Comparison of ENCODE assay signal across 18 cellular contexts in genomic region chr5:51227963-51228515, GRCh38.
"Had no signal": no experiment of that assay in that cellular context is flagged by ENCODE, and none has a peak within 500 bp of the region (broad histone marks: within the 10 kb centered on the region; RNA-seq: fewer than 3 reads in every experiment).

No MANE protein-coding gene starts in this region.

- H3K27ac ChIP-seq: gastrocnemius medialis, heart right ventricle, left lung had no signal

- H3K36me3 ChIP-seq: gastrocnemius medialis, heart right ventricle, left lung had no signal

- DNase-seq: activated CD4-positive, alpha-beta T cell treated with anti-CD3 and anti-CD28 coated beads, Interleukin-2, amount 50 U/mL, for 4 hours; activated CD4-positive, CD25-positive, alpha-beta regulatory T cell treated with anti-CD3 and anti-CD28 coated beads, Interleukin-2, amount 50 U/mL, for 72 hours; activated naive CD4-positive, alpha-beta T cell treated with Interleukin-2 at 50 U/mL for 16 hours; activated naive CD8-positive, alpha-beta T cell treated with anti-CD3 and anti-CD28 coated beads, Interleukin-2, amount 50 U/mL, for 24 hours; activated T-cell treated with anti-CD3 and anti-CD28 coated beads for 4 hours; aorta; cerebellar nuclear complex; effector memory CD8-positive, alpha-beta T cell; gastrocnemius medialis; heart right ventricle; left lung; natural killer cell; occipital lobe; stimulated activated CD4-positive, alpha-beta T cell treated with anti-CD3 and anti-CD28 coated beads, Interleukin-4, amount 100 ng/mL, for 4 hours; stimulated activated CD8-positive, alpha-beta memory T cell treated with anti-CD3 and anti-CD28 coated beads, Interleukin-4, amount 100 ng/mL, for 48 hours; stimulated activated naive CD8-positive, alpha-beta T cell treated with anti-CD3 and anti-CD28 coated beads, Interleukin-15, Interleukin-2, amounts not matched to agents 100 U/mL and 50 U/mL, for 24 hours; T1000 had no signal

- H3K27me3 ChIP-seq: gastrocnemius medialis, heart right ventricle, left lung had no signal

- H3K9me3 ChIP-seq: gastrocnemius medialis had no signal

- H3K4me3 ChIP-seq: gastrocnemius medialis, heart right ventricle, left lung had no signal

- ATAC-seq: activated naive CD8-positive, alpha-beta T cell treated with anti-CD3 and anti-CD28 coated beads, Interleukin-2, amount 50 U/mL, for 24 hours; activated T-helper 17 cell treated with anti-CD3 and anti-CD28 coated beads, Interleukin-2, amount 50 U/mL, for 72 hours; effector memory CD8-positive, alpha-beta T cell; gastrocnemius medialis; heart right ventricle; left lung; natural killer cell; stimulated activated naive CD8-positive, alpha-beta T cell treated with anti-CD3 and anti-CD28 coated beads, Interleukin-15, Interleukin-2, amounts not matched to agents 100 U/mL and 50 U/mL, for 24 hours had no signal

- H3K4me1 ChIP-seq: gastrocnemius medialis, heart right ventricle, left lung had no signal
